2 cellular contexts compared by ENCODE assay signal in the genomic region with DNA sequence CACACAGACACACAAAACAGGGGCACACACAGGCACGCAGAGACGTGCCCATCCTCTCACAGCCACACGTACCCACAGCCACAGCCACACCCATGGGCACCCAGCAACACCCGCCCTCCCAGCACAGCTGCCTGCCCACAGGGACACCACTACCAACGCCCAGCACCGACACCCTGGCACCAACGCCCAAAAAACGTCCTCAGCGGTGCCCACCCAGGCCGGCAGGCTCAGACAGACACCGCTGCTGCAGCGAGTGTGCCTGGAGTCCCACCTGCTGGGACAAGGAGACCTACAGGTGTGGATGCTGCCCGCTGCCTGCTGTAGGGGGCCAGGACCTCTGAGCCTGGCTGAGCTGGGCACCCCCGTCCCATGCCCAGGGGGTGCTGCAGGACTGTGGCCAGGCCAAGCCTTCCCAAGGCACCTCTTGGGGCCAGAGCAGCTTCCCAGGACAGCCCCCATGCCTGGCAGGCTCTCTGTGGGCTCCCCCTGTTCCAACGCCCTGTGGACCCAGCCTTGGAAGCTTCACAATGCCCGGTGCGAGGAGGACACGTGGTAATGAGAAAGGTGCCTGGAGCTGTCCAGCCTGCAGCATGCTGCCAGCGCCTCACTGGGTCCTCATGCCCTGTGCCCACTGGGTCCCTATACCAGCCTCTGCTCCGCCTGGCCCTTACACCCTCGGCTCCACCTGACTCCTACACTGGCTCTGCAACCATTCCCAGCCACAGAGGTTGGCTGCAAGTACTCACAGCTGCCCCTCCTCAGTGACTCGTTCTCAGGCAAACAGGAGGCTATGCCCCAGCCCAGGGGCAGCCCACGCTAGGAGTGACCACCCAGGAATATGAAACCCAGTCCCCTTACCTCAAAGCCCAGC.
TF ChIP-seq lines count a peak whose summit lies in the region.

No MANE protein-coding gene starts in this region.

TF ChIP-seq in HCT116, 20 proteins besides CTCF, POLR2A, EP300 and RAD21:
- TF ChIP-seq, protein P1, sequence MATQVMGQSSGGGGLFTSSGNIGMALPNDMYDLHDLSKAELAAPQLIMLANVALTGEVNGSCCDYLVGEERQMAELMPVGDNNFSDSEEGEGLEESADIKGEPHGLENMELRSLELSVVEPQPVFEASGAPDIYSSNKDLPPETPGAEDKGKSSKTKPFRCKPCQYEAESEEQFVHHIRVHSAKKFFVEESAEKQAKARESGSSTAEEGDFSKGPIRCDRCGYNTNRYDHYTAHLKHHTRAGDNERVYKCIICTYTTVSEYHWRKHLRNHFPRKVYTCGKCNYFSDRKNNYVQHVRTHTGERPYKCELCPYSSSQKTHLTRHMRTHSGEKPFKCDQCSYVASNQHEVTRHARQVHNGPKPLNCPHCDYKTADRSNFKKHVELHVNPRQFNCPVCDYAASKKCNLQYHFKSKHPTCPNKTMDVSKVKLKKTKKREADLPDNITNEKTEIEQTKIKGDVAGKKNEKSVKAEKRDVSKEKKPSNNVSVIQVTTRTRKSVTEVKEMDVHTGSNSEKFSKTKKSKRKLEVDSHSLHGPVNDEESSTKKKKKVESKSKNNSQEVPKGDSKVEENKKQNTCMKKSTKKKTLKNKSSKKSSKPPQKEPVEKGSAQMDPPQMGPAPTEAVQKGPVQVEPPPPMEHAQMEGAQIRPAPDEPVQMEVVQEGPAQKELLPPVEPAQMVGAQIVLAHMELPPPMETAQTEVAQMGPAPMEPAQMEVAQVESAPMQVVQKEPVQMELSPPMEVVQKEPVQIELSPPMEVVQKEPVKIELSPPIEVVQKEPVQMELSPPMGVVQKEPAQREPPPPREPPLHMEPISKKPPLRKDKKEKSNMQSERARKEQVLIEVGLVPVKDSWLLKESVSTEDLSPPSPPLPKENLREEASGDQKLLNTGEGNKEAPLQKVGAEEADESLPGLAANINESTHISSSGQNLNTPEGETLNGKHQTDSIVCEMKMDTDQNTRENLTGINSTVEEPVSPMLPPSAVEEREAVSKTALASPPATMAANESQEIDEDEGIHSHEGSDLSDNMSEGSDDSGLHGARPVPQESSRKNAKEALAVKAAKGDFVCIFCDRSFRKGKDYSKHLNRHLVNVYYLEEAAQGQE (IDR thresholded peaks at IDR 0.05; ENCODE audit: low read depth), result no peak

TF ChIP-seq in H1, 55 proteins besides CTCF, POLR2A, EP300 and RAD21:
- TF ChIP-seq KDM5A (IDR thresholded peaks at IDR 0.05; ENCODE audit: low read length) (no peak), ASH2L (IDR thresholded peaks at IDR 0.05; ENCODE audit: low read length) (no peak), KDM4A (IDR thresholded peaks at IDR 0.05; ENCODE audit: low read depth, low read length, severe bottlenecking) (no peak), BACH1 (IDR thresholded peaks at IDR 0.05; ENCODE audit: low read length) (no peak), JUN (IDR thresholded peaks at IDR 0.05; ENCODE audit: low read depth, low read length) (no peak), CBX8 (IDR thresholded peaks at IDR 0.05; ENCODE audit: borderline replicate concordance, low read depth, low read length) (no peak), POU5F1 (IDR thresholded peaks at IDR 0.05; ENCODE audit: low read depth, low read length) (no peak), EGR1 (IDR thresholded peaks at IDR 0.05; ENCODE audit: borderline replicate concordance, low read depth, low read length) (no peak), CEBPB (IDR thresholded peaks at IDR 0.05; ENCODE audit: low read depth, low read length) (no peak), POLR2AphosphoS5 (IDR thresholded peaks at IDR 0.05; ENCODE audit: low read depth, low read length) (no peak), TCF12 (IDR thresholded peaks at IDR 0.05; ENCODE audit: low read depth, low read length) (no peak), SIN3A (conservative IDR thresholded peaks at IDR 0.05 in 1 of 2, IDR thresholded peaks at IDR 0.05 in 1 of 2; ENCODE audit: low read depth in 1 of 2, low read length in 2 of 2) (no peak)
- TF ChIP-seq, protein P2, sequence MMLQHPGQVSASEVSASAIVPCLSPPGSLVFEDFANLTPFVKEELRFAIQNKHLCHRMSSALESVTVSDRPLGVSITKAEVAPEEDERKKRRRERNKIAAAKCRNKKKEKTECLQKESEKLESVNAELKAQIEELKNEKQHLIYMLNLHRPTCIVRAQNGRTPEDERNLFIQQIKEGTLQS (IDR thresholded peaks at IDR 0.05; ENCODE audit: insufficient read depth, low read depth, low read length), result no peak
- TF ChIP-seq, protein P3, sequence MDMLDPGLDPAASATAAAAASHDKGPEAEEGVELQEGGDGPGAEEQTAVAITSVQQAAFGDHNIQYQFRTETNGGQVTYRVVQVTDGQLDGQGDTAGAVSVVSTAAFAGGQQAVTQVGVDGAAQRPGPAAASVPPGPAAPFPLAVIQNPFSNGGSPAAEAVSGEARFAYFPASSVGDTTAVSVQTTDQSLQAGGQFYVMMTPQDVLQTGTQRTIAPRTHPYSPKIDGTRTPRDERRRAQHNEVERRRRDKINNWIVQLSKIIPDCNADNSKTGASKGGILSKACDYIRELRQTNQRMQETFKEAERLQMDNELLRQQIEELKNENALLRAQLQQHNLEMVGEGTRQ (IDR thresholded peaks at IDR 0.05; ENCODE audit: low read length), result no peak
- TF ChIP-seq, protein P4, sequence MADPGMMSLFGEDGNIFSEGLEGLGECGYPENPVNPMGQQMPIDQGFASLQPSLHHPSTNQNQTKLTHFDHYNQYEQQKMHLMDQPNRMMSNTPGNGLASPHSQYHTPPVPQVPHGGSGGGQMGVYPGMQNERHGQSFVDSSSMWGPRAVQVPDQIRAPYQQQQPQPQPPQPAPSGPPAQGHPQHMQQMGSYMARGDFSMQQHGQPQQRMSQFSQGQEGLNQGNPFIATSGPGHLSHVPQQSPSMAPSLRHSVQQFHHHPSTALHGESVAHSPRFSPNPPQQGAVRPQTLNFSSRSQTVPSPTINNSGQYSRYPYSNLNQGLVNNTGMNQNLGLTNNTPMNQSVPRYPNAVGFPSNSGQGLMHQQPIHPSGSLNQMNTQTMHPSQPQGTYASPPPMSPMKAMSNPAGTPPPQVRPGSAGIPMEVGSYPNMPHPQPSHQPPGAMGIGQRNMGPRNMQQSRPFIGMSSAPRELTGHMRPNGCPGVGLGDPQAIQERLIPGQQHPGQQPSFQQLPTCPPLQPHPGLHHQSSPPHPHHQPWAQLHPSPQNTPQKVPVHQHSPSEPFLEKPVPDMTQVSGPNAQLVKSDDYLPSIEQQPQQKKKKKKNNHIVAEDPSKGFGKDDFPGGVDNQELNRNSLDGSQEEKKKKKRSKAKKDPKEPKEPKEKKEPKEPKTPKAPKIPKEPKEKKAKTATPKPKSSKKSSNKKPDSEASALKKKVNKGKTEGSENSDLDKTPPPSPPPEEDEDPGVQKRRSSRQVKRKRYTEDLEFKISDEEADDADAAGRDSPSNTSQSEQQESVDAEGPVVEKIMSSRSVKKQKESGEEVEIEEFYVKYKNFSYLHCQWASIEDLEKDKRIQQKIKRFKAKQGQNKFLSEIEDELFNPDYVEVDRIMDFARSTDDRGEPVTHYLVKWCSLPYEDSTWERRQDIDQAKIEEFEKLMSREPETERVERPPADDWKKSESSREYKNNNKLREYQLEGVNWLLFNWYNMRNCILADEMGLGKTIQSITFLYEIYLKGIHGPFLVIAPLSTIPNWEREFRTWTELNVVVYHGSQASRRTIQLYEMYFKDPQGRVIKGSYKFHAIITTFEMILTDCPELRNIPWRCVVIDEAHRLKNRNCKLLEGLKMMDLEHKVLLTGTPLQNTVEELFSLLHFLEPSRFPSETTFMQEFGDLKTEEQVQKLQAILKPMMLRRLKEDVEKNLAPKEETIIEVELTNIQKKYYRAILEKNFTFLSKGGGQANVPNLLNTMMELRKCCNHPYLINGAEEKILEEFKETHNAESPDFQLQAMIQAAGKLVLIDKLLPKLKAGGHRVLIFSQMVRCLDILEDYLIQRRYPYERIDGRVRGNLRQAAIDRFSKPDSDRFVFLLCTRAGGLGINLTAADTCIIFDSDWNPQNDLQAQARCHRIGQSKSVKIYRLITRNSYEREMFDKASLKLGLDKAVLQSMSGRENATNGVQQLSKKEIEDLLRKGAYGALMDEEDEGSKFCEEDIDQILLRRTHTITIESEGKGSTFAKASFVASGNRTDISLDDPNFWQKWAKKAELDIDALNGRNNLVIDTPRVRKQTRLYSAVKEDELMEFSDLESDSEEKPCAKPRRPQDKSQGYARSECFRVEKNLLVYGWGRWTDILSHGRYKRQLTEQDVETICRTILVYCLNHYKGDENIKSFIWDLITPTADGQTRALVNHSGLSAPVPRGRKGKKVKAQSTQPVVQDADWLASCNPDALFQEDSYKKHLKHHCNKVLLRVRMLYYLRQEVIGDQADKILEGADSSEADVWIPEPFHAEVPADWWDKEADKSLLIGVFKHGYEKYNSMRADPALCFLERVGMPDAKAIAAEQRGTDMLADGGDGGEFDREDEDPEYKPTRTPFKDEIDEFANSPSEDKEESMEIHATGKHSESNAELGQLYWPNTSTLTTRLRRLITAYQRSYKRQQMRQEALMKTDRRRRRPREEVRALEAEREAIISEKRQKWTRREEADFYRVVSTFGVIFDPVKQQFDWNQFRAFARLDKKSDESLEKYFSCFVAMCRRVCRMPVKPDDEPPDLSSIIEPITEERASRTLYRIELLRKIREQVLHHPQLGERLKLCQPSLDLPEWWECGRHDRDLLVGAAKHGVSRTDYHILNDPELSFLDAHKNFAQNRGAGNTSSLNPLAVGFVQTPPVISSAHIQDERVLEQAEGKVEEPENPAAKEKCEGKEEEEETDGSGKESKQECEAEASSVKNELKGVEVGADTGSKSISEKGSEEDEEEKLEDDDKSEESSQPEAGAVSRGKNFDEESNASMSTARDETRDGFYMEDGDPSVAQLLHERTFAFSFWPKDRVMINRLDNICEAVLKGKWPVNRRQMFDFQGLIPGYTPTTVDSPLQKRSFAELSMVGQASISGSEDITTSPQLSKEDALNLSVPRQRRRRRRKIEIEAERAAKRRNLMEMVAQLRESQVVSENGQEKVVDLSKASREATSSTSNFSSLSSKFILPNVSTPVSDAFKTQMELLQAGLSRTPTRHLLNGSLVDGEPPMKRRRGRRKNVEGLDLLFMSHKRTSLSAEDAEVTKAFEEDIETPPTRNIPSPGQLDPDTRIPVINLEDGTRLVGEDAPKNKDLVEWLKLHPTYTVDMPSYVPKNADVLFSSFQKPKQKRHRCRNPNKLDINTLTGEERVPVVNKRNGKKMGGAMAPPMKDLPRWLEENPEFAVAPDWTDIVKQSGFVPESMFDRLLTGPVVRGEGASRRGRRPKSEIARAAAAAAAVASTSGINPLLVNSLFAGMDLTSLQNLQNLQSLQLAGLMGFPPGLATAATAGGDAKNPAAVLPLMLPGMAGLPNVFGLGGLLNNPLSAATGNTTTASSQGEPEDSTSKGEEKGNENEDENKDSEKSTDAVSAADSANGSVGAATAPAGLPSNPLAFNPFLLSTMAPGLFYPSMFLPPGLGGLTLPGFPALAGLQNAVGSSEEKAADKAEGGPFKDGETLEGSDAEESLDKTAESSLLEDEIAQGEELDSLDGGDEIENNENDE (IDR thresholded peaks at IDR 0.05; ENCODE audit: insufficient replicate concordance, low read length), result no peak
TF ChIP-seq in H1: peak in this region for 0.
